Comparison of ENCODE assay signal across 1 cellular context in the genomic region with DNA sequence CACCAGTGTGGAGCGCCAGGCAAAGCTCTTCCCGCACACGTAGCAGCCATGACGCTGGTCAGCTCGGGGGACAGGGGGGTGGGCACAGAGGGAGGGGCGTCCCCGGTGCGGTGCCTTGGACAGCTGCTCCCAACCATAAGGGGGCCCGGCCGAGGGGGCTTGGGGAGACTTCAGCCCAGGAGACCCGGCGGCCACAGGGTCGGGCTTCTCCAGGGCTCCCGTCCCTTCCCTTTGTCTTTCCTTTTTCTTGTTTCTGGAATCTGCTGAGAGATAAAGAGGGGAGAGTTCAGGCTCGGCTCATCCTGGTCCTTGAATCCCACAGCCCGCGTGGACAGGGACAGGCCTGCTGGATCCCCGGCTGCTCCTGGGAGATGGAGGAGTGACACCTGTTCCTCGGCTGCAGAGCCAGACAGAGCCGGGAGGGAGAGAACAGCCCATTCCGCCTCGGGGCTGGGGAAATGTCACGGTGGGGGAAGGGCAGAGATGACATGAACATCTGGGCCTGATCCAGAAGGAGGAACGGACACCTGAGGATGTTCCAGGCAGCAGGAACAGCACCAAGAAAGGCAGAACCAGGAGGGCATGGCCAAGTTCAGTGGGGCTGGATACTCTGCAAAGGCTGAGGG.
TF ChIP-seq lines count a peak whose summit lies in the region.

No MANE protein-coding gene starts in this region.

TF ChIP-seq in HepG2, 621 proteins besides CTCF, POLR2A, EP300 and RAD21:
- no peak for TF ChIP-seq ZNF775 (CRISPR knock-in tag; IDR thresholded peaks at IDR 0.05; ENCODE audit: borderline replicate concordance)
- 0 out of 2 replicates have a peak, but pooled peaks have one; percentile 40 for TF ChIP-seq ZNF772 (CRISPR knock-in tag; IDR thresholded peaks at IDR 0.05)
- no peak for TF ChIP-seq JARID2 (CRISPR knock-in tag; IDR thresholded peaks at IDR 0.05; ENCODE audit: insufficient replicate concordance)
- peak; percentile 73; the same call in 1 of the 2 replicates for TF ChIP-seq ZNF441 (CRISPR knock-in tag; IDR thresholded peaks at IDR 0.05; ENCODE audit: borderline replicate concordance)
